ENCODE assay signal across 8 cellular contexts in genomic region chr10:110210663-110211454, GRCh38. TPM values are rescaled to one million over a fixed set of nuclear protein-coding genes. Genes with fewer than 3 reads are reported as not detected.
A peak's percentile ranks its signal among the peaks of the same experiment; 100 is the strongest.
DNase-seq lines count a peak whose midpoint lies in the region; ATAC-seq and TF ChIP-seq lines count a peak whose summit lies in the region.

No MANE protein-coding gene starts in this region.

- peak overlapping the region; percentile 99 for H3K27ac ChIP-seq in KMS-11
- H3K27ac ChIP-seq in Panc1 (ENCODE audit: low read length) = peak overlapping the region; percentile 58; the same call in 1 of the 2 replicates
- peak overlapping the region; percentile 86 to 87 for H3K27ac ChIP-seq in mucosa of rectum (ENCODE audit: low read depth in 2 of 2, low read length in 2 of 2)

- peak overlapping the region; percentile 10; the same call in 1 of the 2 replicates for H2AFZ ChIP-seq in KMS-11 (ENCODE audit: low read depth)

- H3K36me3 ChIP-seq in KMS-11 (ENCODE audit: insufficient read depth) (no peaks in the 10 kb centered on the region), Panc1 (ENCODE audit: control insufficient read depth, insufficient read depth, low read length) (no peaks in the 10 kb centered on the region; the same call in 1 of the 2 replicates), mucosa of rectum (ENCODE audit: control insufficient read depth in 2 of 2, insufficient read depth in 2 of 2, low read length in 2 of 2) (no peaks in the 10 kb centered on the region)

- intact Hi-C loops in Panc1 (cut with micrococcal nuclease; ENCODE audit: unreplicated experiment) = no loop called here

- H3K4me2 ChIP-seq in KMS-11 = peak overlapping the region; percentile 95

- H4K20me1 ChIP-seq in KMS-11 (ENCODE audit: insufficient read depth) = no peaks in the 10 kb centered on the region

- H3K27me3 ChIP-seq in KMS-11 (ENCODE audit: insufficient read depth, low read depth) = no peaks in the 10 kb centered on the region
- peaks cover 2% of the 10 kb centered on the region; the same call in 1 of the 2 replicates for H3K27me3 ChIP-seq in Panc1 (ENCODE audit: control insufficient read depth, insufficient read depth, low read length)
- no peaks in the 10 kb centered on the region for H3K27me3 ChIP-seq in mucosa of rectum (ENCODE audit: control insufficient read depth in 2 of 2, insufficient read depth in 2 of 2, low read length in 2 of 2)

- H3K9ac ChIP-seq in KMS-11 (peak overlapping the region; percentile 100), mucosa of rectum (ENCODE audit: low read depth in 1 of 2, low read length in 2 of 2) (peak overlapping the region; percentile 85 to 88)

- no TSS peak for BruUV-seq in Panc1 (replicated peaks; lab: Mats Ljungman, UMichigan)

- H3K4me1 ChIP-seq in KMS-11 (ENCODE audit: low read depth, poor library complexity, severe bottlenecking) (peaks cover 54% of the 10 kb centered on the region), Panc1 (ENCODE audit: control insufficient read depth, insufficient read depth, low read length) (peaks cover 4% of the 10 kb centered on the region; the same call in 1 of the 2 replicates), mucosa of rectum (ENCODE audit: control insufficient read depth in 2 of 2, insufficient read depth in 2 of 2, low read length in 2 of 2) (peaks cover 30 to 34% of the 10 kb centered on the region in 2 donors)

- H3K9me3 ChIP-seq in Panc1 (ENCODE audit: control insufficient read depth, insufficient read depth, low read depth, low read length) (no peaks in the 10 kb centered on the region), mucosa of rectum (ENCODE audit: control insufficient read depth in 2 of 2, low read length in 2 of 2) (no peaks in the 10 kb centered on the region)

- TF ChIP-seq CTCF in KMS-11 (conservative IDR thresholded peaks at IDR 0.05; ENCODE audit: low read depth, low read length) (no peak), Panc1 (IDR thresholded peaks at IDR 0.05) (no peak; the same call in 1 of the 2 replicates)

- ATAC-seq in GM21825 (IDR thresholded peaks at IDR 0.05; ENCODE audit: unreplicated experiment) = peak; percentile 66
- peak; percentile 90 for ATAC-seq in Panc1
- peak; percentile 90 for ATAC-seq in esophagus mucosa

- H3K4me3 ChIP-seq in KMS-11 (IDR thresholded peaks at IDR 0.05; ENCODE audit: insufficient read depth, low read depth, low read length) = no peak overlapping the region
- peak overlapping the region; percentile 70 to 82 for H3K4me3 ChIP-seq in Panc1 (ENCODE audit: low read depth in 2 of 2, low read length in 2 of 2)
- peak overlapping the region; percentile 82 for H3K4me3 ChIP-seq in mucosa of rectum (ENCODE audit: low read length in 2 of 2)

- in situ Hi-C loops in Panc1 (cut with HindIII; ENCODE audit: low pct_unique_long_range_greater_than_20kb, low sequenced_read_pairs) = no loop called here

- DNase-seq in DMS53 (lab: John Stamatoyannopoulos, UW) = peak; percentile 99
- peak; percentile 95 for DNase-seq in Panc1 (ENCODE audit: low read depth, low spot score)
- DNase-seq in activated T-cell treated with anti-CD3 and anti-CD28 coated beads, Interleukin-2, amount 50 U/mL, for 48 hours = peak; percentile 93 to 95
- DNase-seq in stimulated activated CD8-positive, alpha-beta memory T cell treated with anti-CD3 and anti-CD28 coated beads, Interleukin-4, amount 100 ng/mL, for 24 hours (ENCODE audit: low read depth) = peak; percentile 83

- H3K79me2 ChIP-seq in KMS-11 (ENCODE audit: insufficient read depth, low read depth) = peaks cover 62% of the 10 kb centered on the region

- CTCF ChIA-PET in Panc1 (lab: Charles Lee) = interaction anchor here (0.6 to 1.5 kb wide), 7 partner anchors 10 to 344 kb away, joined by 4 to 12 read pairs (median 6); partner anchors contain the start of gene SMNDC1

- POLR2A ChIA-PET in Panc1 (lab: Charles Lee) = interaction anchor here (0.6 to 0.7 kb wide), 2 partner anchors 11 to 1065 kb away, joined by 3 to 32 read pairs; no protein-coding TSS in a partner anchor

RNA-seq across cellular contexts. Expression of gene MXI1, which starts 3.5 kb away (rescaled TPM):
- total RNA-seq in Panc1 (2021; ENCODE audit: unreplicated experiment) (12.1 TPM), esophagus mucosa (35.8 TPM)
- polyA plus RNA-seq in Panc1 (2012; ENCODE audit: insufficient read length) = 22.9 TPM
